In genomic region chrX:38327775-38328081, GRCh38 we compare ENCODE assay signal across 8 cellular contexts. TPM values are rescaled to one million over a fixed set of nuclear protein-coding genes. Genes with fewer than 3 reads are reported as not detected.
DNase-seq lines count a peak whose midpoint lies in the region; ATAC-seq, FAIRE-seq and TF ChIP-seq lines count a peak whose summit lies in the region.

No MANE protein-coding gene starts in this region.

- H3K4me1 Mint-ChIP-seq in CD4-positive, alpha-beta memory T cell = peaks cover 17 to 33% (median 24%) of the 10 kb centered on the region in 4 donors
- H3K4me1 Mint-ChIP-seq in neural progenitor cell = peaks cover 6% of the 10 kb centered on the region

- H3K27me3 Mint-ChIP-seq in CD4-positive, alpha-beta memory T cell = no peaks in the 10 kb centered on the region
- H3K27me3 Mint-ChIP-seq in neural progenitor cell (ENCODE audit: insufficient read depth, low read depth) = no peaks in the 10 kb centered on the region

- H3K36me3 ChIP-seq in CD4-positive, alpha-beta memory T cell (ENCODE audit: insufficient read depth, low read length) = no peaks in the 10 kb centered on the region
- H3K36me3 ChIP-seq in neural progenitor cell = no peaks in the 10 kb centered on the region

- peaks cover 0 to 3% of the 10 kb centered on the region in 2 donors for H3K36me3 Mint-ChIP-seq in CD4-positive, alpha-beta memory T cell
- no peaks in the 10 kb centered on the region for H3K36me3 Mint-ChIP-seq in neural progenitor cell

- CTCF ChIA-PET in CD4-positive, alpha-beta memory T cell (lab: Charles Lee; ENCODE audit: partially characterized antibody) = interaction anchor here (1.0 to 1.5 kb wide), 5 partner anchors 9 to 583 kb away, joined by 4 to 8 read pairs (median 4); no protein-coding TSS in a partner anchor

- H3F3A ChIP-seq in neural progenitor cell (ENCODE audit: low read depth) = no peaks in the 10 kb centered on the region

- no peak for FAIRE-seq in frontal cortex (lab: Jason Lieb, UNC)

- POLR2A ChIA-PET in CD4-positive, alpha-beta memory T cell (lab: Charles Lee; ENCODE audit: partially characterized antibody) = interaction anchor here (1.1 kb wide), 1 partner anchor 481 kb away, joined by 3 read pairs; no protein-coding TSS in a partner anchor

- in situ Hi-C loops in astrocyte of the cerebellum (cut with HindIII; ENCODE audit: low sequenced_read_pairs) = no loop called here

- H3K79me2 ChIP-seq in neural progenitor cell (ENCODE audit: low read depth) = no peaks in the 10 kb centered on the region

- H3K4me2 ChIP-seq in neural progenitor cell = no peak overlapping the region

- no peaks in the 10 kb centered on the region for H3K9me3 ChIP-seq in CD4-positive, alpha-beta memory T cell (ENCODE audit: control insufficient read depth in 1 of 2, low read length in 2 of 2)
- H3K9me3 ChIP-seq in neural progenitor cell (ENCODE audit: low read depth) = no peaks in the 10 kb centered on the region

- H3K9me3 Mint-ChIP-seq in CD4-positive, alpha-beta memory T cell = no peaks in the 10 kb centered on the region
- H3K9me3 Mint-ChIP-seq in neural progenitor cell = peaks cover 4% of the 10 kb centered on the region

- H3K4me3 Mint-ChIP-seq in CD4-positive, alpha-beta memory T cell = peak overlapping the region; percentile 92 to 98 (median 95)
- peak overlapping the region; percentile 88 for H3K4me3 Mint-ChIP-seq in neural progenitor cell

- no peaks in the 10 kb centered on the region for H3K27me3 ChIP-seq in CD4-positive, alpha-beta memory T cell (ENCODE audit: insufficient read depth, low read length)
- no peaks in the 10 kb centered on the region for H3K27me3 ChIP-seq in neural progenitor cell

- H3K4me1 ChIP-seq in CD4-positive, alpha-beta memory T cell (ENCODE audit: insufficient read depth, low read length) = peaks cover 24% of the 10 kb centered on the region
- no peaks in the 10 kb centered on the region for H3K4me1 ChIP-seq in neural progenitor cell

- ATAC-seq in HG03060 (IDR thresholded peaks at IDR 0.05; ENCODE audit: low read depth, unreplicated experiment) = peak; percentile 4

- peak overlapping the region; percentile 90 to 98 (median 97) for H3K27ac Mint-ChIP-seq in CD4-positive, alpha-beta memory T cell
- H3K27ac Mint-ChIP-seq in neural progenitor cell = no peak overlapping the region

- H4K20me1 ChIP-seq in neural progenitor cell (ENCODE audit: low read depth) = no peaks in the 10 kb centered on the region

- no peak for TF ChIP-seq CTCF in astrocyte of the cerebellum (IDR thresholded peaks at IDR 0.05; ENCODE audit: low read depth, low read length, missing control alignments)
- no peak for TF ChIP-seq CTCF in neural progenitor cell (IDR thresholded peaks at IDR 0.05)
- TF ChIP-seq CTCF in foreskin fibroblast (IDR thresholded peaks at IDR 0.05; ENCODE audit: low read depth, low read length) = no peak

- peak overlapping the region in 1 of 2 donors; percentile 77 for H3K4me3 ChIP-seq in CD4-positive, alpha-beta memory T cell (ENCODE audit: low read length in 2 of 2)
- H3K4me3 ChIP-seq in astrocyte of the cerebellum (ENCODE audit: low read depth, low read length) = peak overlapping the region; percentile 65
- H3K4me3 ChIP-seq in neural progenitor cell = no peak overlapping the region
- peak overlapping the region in 1 of 2 donors; percentile 66 for H3K4me3 ChIP-seq in foreskin fibroblast (ENCODE audit: low read depth in 1 of 2, low read length in 2 of 2)

- intact Hi-C loops in CD4-positive, alpha-beta memory T cell (cut with micrococcal nuclease) = loop anchor here (1.0 to 10.0 kb wide), 4 partner anchors 133 to 583 kb away; partner anchors contain the start of gene DYNLT3

- H2AFZ ChIP-seq in neural progenitor cell (replicated peaks) = no peak overlapping the region

- H3K27ac ChIP-seq in CD4-positive, alpha-beta memory T cell (ENCODE audit: low read depth, low read length) = peak overlapping the region; percentile 86
- no peak overlapping the region for H3K27ac ChIP-seq in neural progenitor cell

- no peak for DNase-seq in CD4-positive, alpha-beta memory T cell
- DNase-seq in astrocyte of the cerebellum (ENCODE audit: low read depth) = no peak
- no peak for DNase-seq in neural progenitor cell (ENCODE audit: low spot score)
- DNase-seq in foreskin fibroblast = no peak
- no peak for DNase-seq in frontal cortex (ENCODE audit: low spot score in 2 of 2)
- DNase-seq in RKO (ENCODE audit: low spot score) = no peak
- no peak for DNase-seq in NCI-H1105 treated with DMSO at 0.1 percent for 48 hours (lab: John Stamatoyannopoulos, UW)

- H3K9ac ChIP-seq in neural progenitor cell = no peak overlapping the region

RNA-seq across cellular contexts. Expression of gene RPGR, which starts 0.4 kb away (rescaled TPM):
- 10 to 100 TPM; 10.2 to 11.7 TPM for total RNA-seq in CD4-positive, alpha-beta memory T cell
- 1 to 10 TPM; 4.6 to 7.1 TPM for polyA plus RNA-seq in CD4-positive, alpha-beta memory T cell
- total RNA-seq in neural progenitor cell (ENCODE audit: low replicate concordance) (16.9 and 17.4 TPM in 2 replicates), frontal cortex (4.5 TPM)

RNA-seq across cellular contexts. Expression of gene OTC, which starts 24.7 kb away (rescaled TPM):
- total RNA-seq in CD4-positive, alpha-beta memory T cell = not detected
- polyA plus RNA-seq in CD4-positive, alpha-beta memory T cell = not detected
- not detected in 2 replicates for total RNA-seq in neural progenitor cell (ENCODE audit: low replicate concordance)
- total RNA-seq in frontal cortex = 0.41 TPM
